Comparison of ENCODE assay signal across 20 cellular contexts in genomic region chr3:171011536-171012336, GRCh38. TPM values are rescaled to one million over a fixed set of nuclear protein-coding genes. Genes with fewer than 3 reads are reported as not detected.
A peak's percentile ranks its signal among the peaks of the same experiment; 100 is the strongest.
DNase-seq lines count a peak whose midpoint lies in the region; ATAC-seq, FAIRE-seq and TF ChIP-seq lines count a peak whose summit lies in the region.
"Had no signal": no experiment of that assay in that cellular context is flagged by ENCODE, and none has a peak within 500 bp of the region (broad histone marks: within the 10 kb centered on the region; RNA-seq: fewer than 3 reads in every experiment).

No MANE protein-coding gene starts in this region.

- POLR2A ChIA-PET in CD8-positive, alpha-beta T cell (lab: Charles Lee) = no interaction called here
- POLR2A ChIA-PET in PC-9 (lab: Charles Lee; ENCODE audit: unreplicated experiment) = no interaction called here

- ATAC-seq in CD8-positive, alpha-beta T cell = no peak

- H3K4me1 Mint-ChIP-seq in CD8-positive, alpha-beta T cell (ENCODE audit: low read depth) = no peaks in the 10 kb centered on the region
- H3K4me1 Mint-ChIP-seq: CD4-positive, alpha-beta memory T cell; IgD-negative memory B cell had no signal

- peaks cover 4% of the 10 kb centered on the region for H3K4me1 ChIP-seq in hepatocyte (ENCODE audit: insufficient read depth)
- peaks cover 6 to 80% (median 58%) of the 10 kb centered on the region in 4 donors for H3K4me1 ChIP-seq in liver (ENCODE audit: control insufficient read depth in 4 of 4, insufficient read depth in 4 of 4, low read length in 3 of 4)
- H3K4me1 ChIP-seq in CD8-positive, alpha-beta T cell (ENCODE audit: insufficient read depth, low read length) = no peaks in the 10 kb centered on the region
- no peaks in the 10 kb centered on the region for H3K4me1 ChIP-seq in PC-9 (replicated peaks; ENCODE audit: insufficient read depth)
- H3K4me1 ChIP-seq: HAP-1 had no signal

- no peak overlapping the region for H3K9ac ChIP-seq in liver (ENCODE audit: low read depth in 1 of 2, low read length in 2 of 2)

- DNase-seq in HTR-8/SVneo (ENCODE audit: insufficient read length, low spot score) (no peak), hepatocyte (ENCODE audit: low spot score) (no peak), DMS153 treated with DMSO at 0.1 percent for 48 hours (lab: John Stamatoyannopoulos, UW; ENCODE audit: unreplicated experiment) (no peak), NCI-H2107 (lab: John Stamatoyannopoulos, UW) (no peak), PC-9 (no peak)
- DNase-seq in CD8-positive, alpha-beta T cell = no peak
- DNase-seq: AML-193; Calu3; CD4-positive, alpha-beta memory T cell; DMS53; KG1 had no signal

- H3K27ac Mint-ChIP-seq in CD8-positive, alpha-beta T cell = no peak overlapping the region
- H3K27ac Mint-ChIP-seq: CD4-positive, alpha-beta memory T cell; IgD-negative memory B cell had no signal

- BruUV-seq in PC-9 (replicated peaks; lab: Mats Ljungman, UMichigan) = no TSS peak

- H3K79me2 ChIP-seq in hepatocyte = no peaks in the 10 kb centered on the region
- H3K79me2 ChIP-seq in PC-9 (ENCODE audit: low read depth) = no peaks in the 10 kb centered on the region

- no peak overlapping the region for H3K4me3 Mint-ChIP-seq in CD8-positive, alpha-beta T cell
- H3K4me3 Mint-ChIP-seq: CD4-positive, alpha-beta memory T cell; IgD-negative memory B cell had no signal

- intact Hi-C loops in CD8-positive, alpha-beta T cell (cut with DNase I, micrococcal nuclease) = no loop called here
- intact Hi-C loops in PC-9 (cut with micrococcal nuclease; ENCODE audit: unreplicated experiment) = no loop called here

- H3F3A ChIP-seq in PC-9 (ENCODE audit: insufficient read depth, low read depth) = no peaks in the 10 kb centered on the region

- CTCF ChIA-PET in CD8-positive, alpha-beta T cell (lab: Charles Lee) = interaction anchor here (0.6 to 1.0 kb wide), 2 partner anchors 24 to 679 kb away, joined by 3 read pairs; no protein-coding TSS in a partner anchor
- CTCF ChIA-PET in PC-9 (lab: Charles Lee) = no interaction called here

- H4K20me1 ChIP-seq in hepatocyte (ENCODE audit: insufficient read depth, poor library complexity, severe bottlenecking) (no peaks in the 10 kb centered on the region), PC-9 (ENCODE audit: insufficient read depth) (no peaks in the 10 kb centered on the region)

- TF ChIP-seq RAD21 in liver (IDR thresholded peaks at IDR 0.05) = peak in 1 of 2 donors; percentile 13

- no peaks in the 10 kb centered on the region for H3K9me3 ChIP-seq in hepatocyte (ENCODE audit: low read depth)
- no peaks in the 10 kb centered on the region for H3K9me3 ChIP-seq in liver (ENCODE audit: control insufficient read depth in 4 of 4, low read length in 3 of 4)
- H3K9me3 ChIP-seq in CD8-positive, alpha-beta T cell (ENCODE audit: low read length) = no peaks in the 10 kb centered on the region
- no peaks in the 10 kb centered on the region for H3K9me3 ChIP-seq in PC-9 (ENCODE audit: insufficient read depth, low read depth)
- H3K9me3 ChIP-seq: HAP-1 had no signal

- no peaks in the 10 kb centered on the region for H3K36me3 Mint-ChIP-seq in CD8-positive, alpha-beta T cell
- H3K36me3 Mint-ChIP-seq: CD4-positive, alpha-beta memory T cell; IgD-negative memory B cell had no signal

- WGBS in hepatocyte (ENCODE audit: low lambda C conversion rate, missing lambda C conversion rate) = 87% methylated on average over 4 of the region's 4 CpGs
- 56% methylated on average over 4 of the region's 4 CpGs for WGBS in liver

- H2AFZ ChIP-seq in hepatocyte (no peak overlapping the region), PC-9 (no peak overlapping the region)

- H3K4me2 ChIP-seq in hepatocyte = no peak overlapping the region
- no peak overlapping the region for H3K4me2 ChIP-seq in PC-9

- H3K27ac ChIP-seq in hepatocyte = peak overlapping the region; percentile 60
- H3K27ac ChIP-seq in liver (ENCODE audit: low read depth in 1 of 2, low read length in 2 of 2) = peak overlapping the region; percentile 19 to 64
- no peak overlapping the region for H3K27ac ChIP-seq in CD8-positive, alpha-beta T cell (ENCODE audit: low read depth, low read length)
- H3K27ac ChIP-seq in PC-9 = no peak overlapping the region
- H3K27ac ChIP-seq: C4-2B had no signal

- H3K36me3 ChIP-seq in hepatocyte (replicated peaks; ENCODE audit: insufficient read depth, low read depth) = no peaks in the 10 kb centered on the region
- H3K36me3 ChIP-seq in liver (ENCODE audit: control insufficient read depth in 4 of 4, insufficient read depth in 3 of 4, low read depth in 1 of 4, low read length in 3 of 4) = peaks cover 0 to 47% (median 19%) of the 10 kb centered on the region in 4 donors
- H3K36me3 ChIP-seq in CD8-positive, alpha-beta T cell (ENCODE audit: insufficient read depth, low read length) = no peaks in the 10 kb centered on the region
- no peaks in the 10 kb centered on the region for H3K36me3 ChIP-seq in PC-9 (ENCODE audit: low read depth)
- H3K36me3 ChIP-seq: HAP-1 had no signal

- no peak overlapping the region for H3K4me3 ChIP-seq in hepatocyte
- H3K4me3 ChIP-seq in liver (ENCODE audit: low read depth in 1 of 3, low read length in 3 of 3) = no peak overlapping the region
- no peak overlapping the region for H3K4me3 ChIP-seq in CD8-positive, alpha-beta T cell (ENCODE audit: low read depth, low read length)
- H3K4me3 ChIP-seq in PC-9 = no peak overlapping the region
- H3K4me3 ChIP-seq: HAP-1 had no signal

- H3K27me3 Mint-ChIP-seq in CD8-positive, alpha-beta T cell (ENCODE audit: low read depth) = peaks cover 5% of the 10 kb centered on the region

- H3K27me3 ChIP-seq in hepatocyte = no peaks in the 10 kb centered on the region
- H3K27me3 ChIP-seq in liver (ENCODE audit: control insufficient read depth in 4 of 4, insufficient read depth in 4 of 4, low read length in 3 of 4) = no peaks in the 10 kb centered on the region
- no peaks in the 10 kb centered on the region for H3K27me3 ChIP-seq in CD8-positive, alpha-beta T cell (ENCODE audit: insufficient read depth, low read length)
- no peaks in the 10 kb centered on the region for H3K27me3 ChIP-seq in PC-9 (ENCODE audit: insufficient read depth, low read depth)

- H3K9me2 ChIP-seq in hepatocyte (replicated peaks; ENCODE audit: insufficient read depth) (no peaks in the 10 kb centered on the region), PC-9 (ENCODE audit: insufficient read depth) (no peaks in the 10 kb centered on the region; the same call in 1 of the 2 replicates)

- FAIRE-seq in HTR-8/SVneo (lab: Jason Lieb, UNC) = peak; percentile 59
- FAIRE-seq: A204.1, G401.6, GM12891, H1 had no signal

- no peak for TF ChIP-seq CTCF in hepatocyte (IDR thresholded peaks at IDR 0.05; ENCODE audit: poor library complexity)
- no peak for TF ChIP-seq CTCF in liver (IDR thresholded peaks at IDR 0.05; ENCODE audit: low read depth, low read length, missing input control)
- no peak for TF ChIP-seq CTCF in CD8-positive, alpha-beta T cell (IDR thresholded peaks at IDR 0.05)
- no peak for TF ChIP-seq CTCF in PC-9 (conservative IDR thresholded peaks at IDR 0.05)

- no peaks in the 10 kb centered on the region for H3K9me3 Mint-ChIP-seq in CD8-positive, alpha-beta T cell
- H3K9me3 Mint-ChIP-seq: CD4-positive, alpha-beta memory T cell; IgD-negative memory B cell had no signal

TF ChIP-seq in liver, 16 proteins besides CTCF, POLR2A, EP300 and RAD21 (continues in another document):
- no peak for TF ChIP-seq FOXA2 (IDR thresholded peaks at IDR 0.05)
- TF ChIP-seq HNF4G (IDR thresholded peaks at IDR 0.05) = peak; percentile 14
- TF ChIP-seq RXRA (IDR thresholded peaks at IDR 0.05) = peak; percentile 44 to 59
- TF ChIP-seq TAF1 (conservative IDR thresholded peaks at IDR 0.05) = no peak
- TF ChIP-seq ZBTB33 (IDR thresholded peaks at IDR 0.05) = no peak
- TF ChIP-seq MAX (IDR thresholded peaks at IDR 0.05) = no peak
- no peak for TF ChIP-seq GABPA (IDR thresholded peaks at IDR 0.05 in 1 of 2, conservative IDR thresholded peaks at IDR 0.05 in 1 of 2)
- no peak for TF ChIP-seq FOXA1 (IDR thresholded peaks at IDR 0.05)

RNA-seq across cellular contexts. Expression of gene SLC2A2, which starts 14.8 kb away (rescaled TPM):
- 123 and 133 TPM in 2 replicates for total RNA-seq in hepatocyte
- polyA plus RNA-seq in hepatocyte = 21.7 and 40.8 TPM in 2 replicates
- total RNA-seq in liver = 100 to 1,000 TPM; 434 to 506 TPM
- polyA plus RNA-seq in liver = 100 to 1,000 TPM; 160 to 209 TPM
- total RNA-seq in CD8-positive, alpha-beta T cell = not detected
- not detected in 2 replicates for total RNA-seq in PC-9 (2021)
- total RNA-seq: CD4-positive, alpha-beta memory T cell; H1 had no signal
- polyA plus RNA-seq: BJ; CD4-positive, alpha-beta memory T cell; H1; IgD-negative memory B cell had no signal

Comparison
In these comparisons a context has a peak if more than half of its experiments do, and no peak if none do; other contexts are left out.
1. H3K27ac ChIP-seq: peak in hepatocyte (single experiment) and liver (2 of 2); none in CD8-positive, alpha-beta T cell (single experiment) and PC-9 (single experiment).
2. RNA of gene SLC2A2, which starts 14.8 kb away (total RNA-seq): 434 to 506 TPM in liver and 123 to 133 TPM in hepatocyte; not detected in CD8-positive, alpha-beta T cell and not detected in PC-9; every median in the first group is over 100 times any median in the second.